1 cellular context compared by ENCODE assay signal in genomic region chr5:78647838-78648358, GRCh38.
TF ChIP-seq lines count a peak whose summit lies in the region.

No MANE protein-coding gene starts in this region.

TF ChIP-seq in GM23338, 12 proteins besides CTCF, POLR2A, EP300 and RAD21 (continued from another document):
- TF ChIP-seq REST (IDR thresholded peaks at IDR 0.05; ENCODE audit: unreplicated experiment) (no peak), EZH2 (IDR thresholded peaks at IDR 0.05; ENCODE audit: low read depth, unreplicated experiment) (no peak)
